Comparison of ENCODE assay signal across 35 cellular contexts in the genomic region with DNA sequence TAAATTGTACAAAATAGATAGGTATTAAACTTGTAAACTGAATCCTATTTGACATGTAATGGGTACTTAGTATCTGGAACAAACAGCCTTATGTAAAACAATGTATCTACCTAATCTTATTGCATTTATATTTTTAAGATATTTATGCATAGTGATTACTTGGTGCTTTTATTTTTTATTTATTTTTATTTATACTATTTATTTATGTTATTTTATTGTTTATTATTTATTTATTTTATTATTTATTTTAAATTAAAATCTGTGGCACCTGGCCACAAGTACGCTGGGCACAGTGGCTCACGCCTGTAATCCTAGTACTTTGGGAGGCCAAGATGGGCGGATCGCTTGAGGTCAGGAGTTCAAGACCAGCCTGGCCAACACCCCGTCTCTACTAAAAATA. TPM values are rescaled to one million over a fixed set of nuclear protein-coding genes. Genes with fewer than 3 reads are reported as not detected.
"Had no signal": no experiment of that assay in that cellular context is flagged by ENCODE, and none has a peak within 500 bp of the region (broad histone marks: within the 10 kb centered on the region; RNA-seq: fewer than 3 reads in every experiment).

No MANE protein-coding gene starts in this region.

- H3K27ac ChIP-seq: epithelial cell of prostate, esophagus squamous epithelium, heart left ventricle, WERI-Rb-1 had no signal

- H3K9me3 Mint-ChIP-seq: activated CD4-positive, alpha-beta memory T cell treated with anti-CD3 and anti-CD28 coated beads for 36 hours; activated CD4-positive, alpha-beta T cell treated with anti-CD3 and anti-CD28 coated beads, Interleukin-2, amount 10 ng/mL, durations not matched to agents 24 days and 14 days; activated naive CD4-positive, alpha-beta T cell treated with anti-CD3 and anti-CD28 coated beads for 36 hours; activated naive CD4-positive, alpha-beta T cell treated with anti-CD3 and anti-CD28 coated beads, Interleukin-2, amount 50 U/mL, for 24 hours; activated naive CD8-positive, alpha-beta T cell treated with anti-CD3 and anti-CD28 coated beads for 36 hours; activated T-helper 1 cell treated with anti-CD3 and anti-CD28 coated beads, Interleukin-12 subunit alpha, Interleukin-12 subunit beta, Interleukin-2, Interleukin-4 antibody, amounts not matched to agents 30 ng/mL and 10 ng/mL and 1 ng/mL, durations not matched to agents 14 hours and 24 hours and 36 hours; activated T-helper 2 cell treated with anti-CD3 and anti-CD28 coated beads, Interferon-gamma antibody, Interleukin-2, Interleukin-4, amounts not matched to agents 10 μg/mL and 5 μg/mL and 100 μg/mL, durations not matched to agents 14 hours and 24 hours and 36 hours; effector memory CD8-positive, alpha-beta T cell; T-helper 2 cell treated with Interferon-gamma antibody and Interleukin-4, amounts not matched to agents 5 μg/mL and 100 μg/mL, for 36 hours had no signal

- ATAC-seq: activated CD4-positive, alpha-beta T cell treated with anti-CD3 and anti-CD28 coated beads for 36 hours; activated CD8-positive, alpha-beta memory T cell treated with anti-CD3 and anti-CD28 coated beads, Interleukin-2, amount 10 ng/mL, durations not matched to agents 7 days and 5 days; activated CD8-positive, alpha-beta T cell treated with anti-CD3 and anti-CD28 coated beads, Interleukin-2, amount 10 ng/mL, durations not matched to agents 7 days and 5 days; effector memory CD8-positive, alpha-beta T cell; heart left ventricle; T-helper 17 cell had no signal

- H3K4me1 ChIP-seq: esophagus squamous epithelium, heart left ventricle had no signal

- H3K4me3 Mint-ChIP-seq: activated CD4-positive, alpha-beta memory T cell treated with anti-CD3 and anti-CD28 coated beads for 36 hours; activated CD4-positive, alpha-beta T cell treated with anti-CD3 and anti-CD28 coated beads for 36 hours; activated CD4-positive, alpha-beta T cell treated with anti-CD3 and anti-CD28 coated beads, Interleukin-2, amount 10 ng/mL, durations not matched to agents 24 days and 14 days; activated CD8-positive, alpha-beta memory T cell treated with anti-CD3 and anti-CD28 coated beads, Interleukin-2, amount 10 ng/mL, durations not matched to agents 7 days and 5 days; activated CD8-positive, alpha-beta T cell treated with anti-CD3 and anti-CD28 coated beads, Interleukin-2, amount 10 ng/mL, durations not matched to agents 7 days and 5 days; activated naive CD4-positive, alpha-beta T cell treated with anti-CD3 and anti-CD28 coated beads for 36 hours; activated naive CD4-positive, alpha-beta T cell treated with anti-CD3 and anti-CD28 coated beads, Interleukin-2, amount 50 U/mL, for 24 hours; activated naive CD8-positive, alpha-beta T cell treated with anti-CD3 and anti-CD28 coated beads for 36 hours; activated T-helper 1 cell treated with anti-CD3 and anti-CD28 coated beads, Interleukin-12 subunit alpha, Interleukin-12 subunit beta, Interleukin-2, Interleukin-4 antibody, amounts not matched to agents 30 ng/mL and 10 ng/mL and 1 ng/mL, durations not matched to agents 14 hours and 24 hours and 36 hours; effector memory CD8-positive, alpha-beta T cell; T-helper 17 cell; T-helper 2 cell treated with Interferon-gamma antibody and Interleukin-4, amounts not matched to agents 5 μg/mL and 100 μg/mL, for 36 hours had no signal

- H3K9me3 ChIP-seq: esophagus squamous epithelium, heart left ventricle had no signal

- H3K4me1 Mint-ChIP-seq: activated CD4-positive, alpha-beta T cell treated with anti-CD3 and anti-CD28 coated beads for 36 hours; activated CD4-positive, alpha-beta T cell treated with anti-CD3 and anti-CD28 coated beads, Interleukin-2, amount 10 ng/mL, durations not matched to agents 24 days and 14 days; activated CD8-positive, alpha-beta memory T cell treated with anti-CD3 and anti-CD28 coated beads, Interleukin-2, amount 10 ng/mL, durations not matched to agents 7 days and 5 days; activated naive CD4-positive, alpha-beta T cell treated with anti-CD3 and anti-CD28 coated beads, Interleukin-2, amount 50 U/mL, for 24 hours; activated naive CD8-positive, alpha-beta T cell treated with anti-CD3 and anti-CD28 coated beads for 36 hours; T-helper 17 cell had no signal

- H3K36me3 Mint-ChIP-seq: activated CD4-positive, alpha-beta memory T cell treated with anti-CD3 and anti-CD28 coated beads for 36 hours; activated CD8-positive, alpha-beta memory T cell treated with anti-CD3 and anti-CD28 coated beads, Interleukin-2, amount 10 ng/mL, durations not matched to agents 7 days and 5 days; activated naive CD4-positive, alpha-beta T cell treated with anti-CD3 and anti-CD28 coated beads, Interleukin-2, amount 50 U/mL, for 24 hours; activated naive CD8-positive, alpha-beta T cell treated with anti-CD3 and anti-CD28 coated beads for 36 hours had no signal

- DNase-seq: activated CD4-positive, alpha-beta memory T cell treated with anti-CD3 and anti-CD28 coated beads for 36 hours; activated CD4-positive, alpha-beta T cell treated with anti-CD3 and anti-CD28 coated beads for 36 hours; activated CD4-positive, alpha-beta T cell treated with anti-CD3 and anti-CD28 coated beads, Interleukin-2, amount 10 ng/mL, durations not matched to agents 24 days and 14 days; activated CD4-positive, CD25-positive, alpha-beta regulatory T cell; activated CD4-positive, CD25-positive, alpha-beta regulatory T cell treated with anti-CD3 and anti-CD28 coated beads, Interleukin-2, amount 50 U/mL, for 72 hours; activated CD8-positive, alpha-beta memory T cell treated with anti-CD3 and anti-CD28 coated beads, Interleukin-2, amount 10 ng/mL, durations not matched to agents 7 days and 5 days; activated CD8-positive, alpha-beta memory T cell treated with anti-CD3 and anti-CD28 coated beads, Interleukin-2, amount 50 U/mL, for 4 hours; activated CD8-positive, alpha-beta T cell treated with anti-CD3 and anti-CD28 coated beads, Interleukin-2, amount 10 ng/mL, durations not matched to agents 7 days and 5 days; activated effector memory CD4-positive, alpha-beta T cell treated with anti-CD3 and anti-CD28 coated beads, Interleukin-2, amount 50 U/mL, for 16 hours; activated naive CD4-positive, alpha-beta T cell treated with anti-CD3 and anti-CD28 coated beads for 36 hours; activated naive CD8-positive, alpha-beta T cell treated with anti-CD3 and anti-CD28 coated beads for 36 hours; activated T-cell treated with anti-CD3 and anti-CD28 coated beads, Interleukin-2, amount 50 U/mL, for 1 hour; activated T-cell treated with anti-CD3 and anti-CD28 coated beads, Interleukin-2, amount 50 U/mL, for 48 hours; caudate nucleus; cortex of kidney; dermis blood vessel endothelial cell; effector CD4-positive, alpha-beta T cell; effector memory CD8-positive, alpha-beta T cell; esophagus squamous epithelium; foreskin melanocyte; heart left ventricle; T-helper 1 cell; T-helper 17 cell; T1000; WERI-Rb-1 had no signal

- H3K4me3 ChIP-seq: esophagus squamous epithelium, heart left ventricle had no signal

- H3K27ac Mint-ChIP-seq: activated CD4-positive, alpha-beta memory T cell treated with anti-CD3 and anti-CD28 coated beads for 36 hours; activated CD4-positive, alpha-beta T cell treated with anti-CD3 and anti-CD28 coated beads for 36 hours; activated CD4-positive, alpha-beta T cell treated with anti-CD3 and anti-CD28 coated beads, Interleukin-2, amount 10 ng/mL, durations not matched to agents 24 days and 14 days; activated CD8-positive, alpha-beta memory T cell treated with anti-CD3 and anti-CD28 coated beads, Interleukin-2, amount 10 ng/mL, durations not matched to agents 7 days and 5 days; activated CD8-positive, alpha-beta T cell treated with anti-CD3 and anti-CD28 coated beads, Interleukin-2, amount 10 ng/mL, durations not matched to agents 7 days and 5 days; activated naive CD4-positive, alpha-beta T cell treated with anti-CD3 and anti-CD28 coated beads for 36 hours; activated naive CD4-positive, alpha-beta T cell treated with anti-CD3 and anti-CD28 coated beads, Interleukin-2, amount 50 U/mL, for 24 hours; activated naive CD8-positive, alpha-beta T cell treated with anti-CD3 and anti-CD28 coated beads for 36 hours; activated T-helper 1 cell treated with anti-CD3 and anti-CD28 coated beads, Interleukin-12 subunit alpha, Interleukin-12 subunit beta, Interleukin-2, Interleukin-4 antibody, amounts not matched to agents 30 ng/mL and 10 ng/mL and 1 ng/mL, durations not matched to agents 14 hours and 24 hours and 36 hours; activated T-helper 2 cell treated with anti-CD3 and anti-CD28 coated beads, Interferon-gamma antibody, Interleukin-2, Interleukin-4, amounts not matched to agents 10 μg/mL and 5 μg/mL and 100 μg/mL, durations not matched to agents 14 hours and 24 hours and 36 hours; effector memory CD8-positive, alpha-beta T cell; T-helper 17 cell; T-helper 2 cell treated with Interferon-gamma antibody and Interleukin-4, amounts not matched to agents 5 μg/mL and 100 μg/mL, for 36 hours had no signal

- H3K36me3 ChIP-seq: esophagus squamous epithelium, heart left ventricle, WERI-Rb-1 had no signal

- FAIRE-seq: astrocyte, colon, endothelial cell of umbilical vein had no signal

RNA-seq across cellular contexts. Expression of gene MRO, which starts 26.9 kb away (rescaled TPM):
- total RNA-seq: activated CD4-positive, alpha-beta memory T cell treated with anti-CD3 and anti-CD28 coated beads for 36 hours; activated CD4-positive, alpha-beta T cell treated with anti-CD3 and anti-CD28 coated beads for 36 hours; activated CD4-positive, alpha-beta T cell treated with anti-CD3 and anti-CD28 coated beads, Interleukin-2, amount 10 ng/mL, durations not matched to agents 24 days and 14 days; activated CD8-positive, alpha-beta memory T cell treated with anti-CD3 and anti-CD28 coated beads for 36 hours; activated CD8-positive, alpha-beta memory T cell treated with anti-CD3 and anti-CD28 coated beads, Interleukin-2, amount 10 ng/mL, durations not matched to agents 7 days and 5 days; activated CD8-positive, alpha-beta T cell treated with anti-CD3 and anti-CD28 coated beads, Interleukin-2, amount 10 ng/mL, durations not matched to agents 7 days and 5 days; activated naive CD4-positive, alpha-beta T cell treated with anti-CD3 and anti-CD28 coated beads for 36 hours; activated naive CD8-positive, alpha-beta T cell treated with anti-CD3 and anti-CD28 coated beads for 36 hours; activated T-helper 1 cell treated with anti-CD3 and anti-CD28 coated beads, Interleukin-12 subunit alpha, Interleukin-12 subunit beta, Interleukin-2, Interleukin-4 antibody, amounts not matched to agents 30 ng/mL and 10 ng/mL and 1 ng/mL, durations not matched to agents 14 hours and 24 hours and 36 hours; activated T-helper 2 cell treated with anti-CD3 and anti-CD28 coated beads, Interferon-gamma antibody, Interleukin-2, Interleukin-4, amounts not matched to agents 10 μg/mL and 5 μg/mL and 100 μg/mL, durations not matched to agents 14 hours and 24 hours and 36 hours; chondrocyte; endothelial cell of umbilical vein; T-helper 17 cell had no signal
- polyA plus RNA-seq: endothelial cell of umbilical vein had no signal
